ENCODE assay signal across 9 cellular contexts in genomic region chr9:34522971-34523797, GRCh38. TPM values are rescaled to one million over a fixed set of nuclear protein-coding genes. Genes with fewer than 3 reads are reported as not detected.
DNase-seq lines count a peak whose midpoint lies in the region; ATAC-seq and TF ChIP-seq lines count a peak whose summit lies in the region.
"Had no signal": no experiment of that assay in that cellular context is flagged by ENCODE, and none has a peak within 500 bp of the region (broad histone marks: within the 10 kb centered on the region; RNA-seq: fewer than 3 reads in every experiment).

TSS of gene ENHO (minus strand) at chr9:34522990. CDS start at chr9:34521695, 1,295 bp downstream.

- H4K8ac ChIP-seq in IMR-90 (ENCODE audit: low read depth in 2 of 2, low read length in 2 of 2) = peak within 1 kb of the TSS in 1 of 2 experiments; percentile 53; a peak in 1 of 4 replicates

- no peak within 1 kb of the TSS for H2BK120ac ChIP-seq in IMR-90 (ENCODE audit: low read depth, low read length)

- H4K91ac ChIP-seq in IMR-90 (ENCODE audit: insufficient read depth, low read depth, low read length) = no peak within 1 kb of the TSS

- H3K79me1 ChIP-seq in IMR-90 (ENCODE audit: low read depth in 1 of 2, low read length in 2 of 2) = no peaks in the 10 kb centered on the region

- no peak within 1 kb of the TSS for H3K27ac Mint-ChIP-seq in activated T-cell treated with anti-CD3 and anti-CD28 coated beads, Interleukin-2, amount 50 U/mL, for 72 hours

- 0 out of 2 replicates have a peak, but pooled peaks have one; percentile 13 for TF ChIP-seq CTCF in IMR-90 (conservative IDR thresholded peaks at IDR 0.05; ENCODE audit: low read depth, low read length)
- TF ChIP-seq CTCF in PC-9 (conservative IDR thresholded peaks at IDR 0.05) = no peak
- peak in 2 of 3 experiments; percentile 25 to 29 for TF ChIP-seq CTCF in esophagus muscularis mucosa (IDR thresholded peaks at IDR 0.05)

- H3K79me2 ChIP-seq in PC-9 (ENCODE audit: low read depth) = no peaks in the 10 kb centered on the region

- no peak within 1 kb of the TSS for H4K5ac ChIP-seq in IMR-90 (ENCODE audit: low read depth, low read length)

- H3K36me3 ChIP-seq in IMR-90 (ENCODE audit: control insufficient read depth, insufficient read depth, low read length) = no peaks in the 10 kb centered on the region
- no peaks in the 10 kb centered on the region for H3K36me3 ChIP-seq in PC-9 (ENCODE audit: low read depth)
- H3K36me3 ChIP-seq in esophagus muscularis mucosa = no peaks in the 10 kb centered on the region
- no peaks in the 10 kb centered on the region for H3K36me3 ChIP-seq in muscle layer of duodenum (ENCODE audit: control insufficient read depth in 1 of 2, insufficient read depth in 2 of 2, low read length in 2 of 2)

- 0% methylated on average over 25 of the region's 63 CpGs; no CpG with 5 or more reads in 1 of the 2 experiments for WGBS in IMR-90 (ENCODE audit: extremely low coverage in 2 of 2, insufficient read length in 1 of 2), 2 experiments
- WGBS in esophagus muscularis mucosa = 48% methylated on average over 7 of the region's 63 CpGs

- peaks cover 5% of the 10 kb centered on the region for H4K20me1 ChIP-seq in IMR-90 (ENCODE audit: insufficient read depth, low read length)
- no peaks in the 10 kb centered on the region for H4K20me1 ChIP-seq in PC-9 (ENCODE audit: insufficient read depth)

- H2BK15ac ChIP-seq in IMR-90 (ENCODE audit: low read depth, low read length) = no peak within 1 kb of the TSS

- no peak within 1 kb of the TSS for H3K4ac ChIP-seq in IMR-90 (ENCODE audit: low read depth, low read length)

- H3K23ac ChIP-seq in IMR-90 (ENCODE audit: low read depth, low read length) = peak within 1 kb of the TSS; percentile 42

- H3K4me2 ChIP-seq in IMR-90 (ENCODE audit: low read depth, low read length) (peak within 1 kb of the TSS; percentile 81), PC-9 (peak within 1 kb of the TSS; percentile 67)

- H3K36me3 Mint-ChIP-seq in activated T-cell treated with anti-CD3 and anti-CD28 coated beads, Interleukin-2, amount 50 U/mL, for 72 hours (ENCODE audit: insufficient read depth in 2 of 2) = no peaks in the 10 kb centered on the region

- H3K4me1 ChIP-seq in IMR-90 (ENCODE audit: control insufficient read depth, insufficient read depth, low read length) (no peaks in the 10 kb centered on the region), PC-9 (replicated peaks; ENCODE audit: insufficient read depth) (no peaks in the 10 kb centered on the region), esophagus muscularis mucosa (peaks cover 8 to 16% (median 15%) of the 10 kb centered on the region in 4 donors), muscle layer of duodenum (ENCODE audit: control insufficient read depth in 1 of 2, insufficient read depth in 2 of 2, low read length in 2 of 2) (peaks cover 0 to 9% of the 10 kb centered on the region in 2 donors)

- CTCF ChIA-PET in IMR-90 (lab: Yijun Ruan, JAX) = no interaction called here
- CTCF ChIA-PET in PC-9 (lab: Charles Lee) = interaction anchor here (0.7 kb wide), 1 partner anchor 140 kb away, joined by 3 read pairs; no protein-coding TSS in a partner anchor

- peak within 1 kb of the TSS; percentile 65 for H2AK9ac ChIP-seq in IMR-90 (replicated peaks; ENCODE audit: low read depth, low read length, poor library complexity)

- H3F3A ChIP-seq in PC-9 (ENCODE audit: insufficient read depth, low read depth) = no peaks in the 10 kb centered on the region

- intact Hi-C loops in IMR-90 (cut with micrococcal nuclease) (no loop called here), PC-9 (cut with micrococcal nuclease; ENCODE audit: unreplicated experiment) (no loop called here), esophagus muscularis mucosa (cut with DNase I) (no loop called here)

- peaks cover 26% of the 10 kb centered on the region for H3K27me3 Mint-ChIP-seq in activated T-cell treated with anti-CD3 and anti-CD28 coated beads, Interleukin-2, amount 50 U/mL, for 72 hours (ENCODE audit: low read depth)

- H3K27me3 ChIP-seq in IMR-90 (ENCODE audit: control insufficient read depth, insufficient read depth, low read length) (peaks cover 47% of the 10 kb centered on the region), PC-9 (ENCODE audit: insufficient read depth, low read depth) (peaks cover 16% of the 10 kb centered on the region; the same call in 1 of the 2 replicates), esophagus muscularis mucosa (no peaks in the 10 kb centered on the region), muscle layer of duodenum (ENCODE audit: low read depth, low read length) (no peaks in the 10 kb centered on the region)

- no peaks in the 10 kb centered on the region for H3K9me3 Mint-ChIP-seq in activated T-cell treated with anti-CD3 and anti-CD28 coated beads, Interleukin-2, amount 50 U/mL, for 72 hours

- H3K9me1 ChIP-seq in IMR-90 (ENCODE audit: insufficient read depth, low read length) = no peaks in the 10 kb centered on the region

- DNase-seq in Caki2 (ENCODE audit: low read depth) (peak; percentile 90), IMR-90 (peak; percentile 75), PC-9 (peak; percentile 60 to 89), esophagus muscularis mucosa (ENCODE audit: extremely low spot score) (peak; percentile 96)
- peak; percentile 88 to 93 for DNase-seq in activated T-cell treated with anti-CD3 and anti-CD28 coated beads, Interleukin-2, amount 50 U/mL, for 72 hours
- peak; percentile 92 for DNase-seq in stimulated activated CD8-positive, alpha-beta memory T cell treated with anti-CD3 and anti-CD28 coated beads, Interleukin-4, amount 100 ng/mL, for 48 hours

- H2AFZ ChIP-seq in IMR-90 (replicated peaks; ENCODE audit: low read length, poor library complexity) (peak within 1 kb of the TSS; percentile 93), PC-9 (no peak within 1 kb of the TSS)

- peak within 1 kb of the TSS; percentile 67 to 68 for H3K4me3 Mint-ChIP-seq in activated T-cell treated with anti-CD3 and anti-CD28 coated beads, Interleukin-2, amount 50 U/mL, for 72 hours

- no peak within 1 kb of the TSS for H2BK20ac ChIP-seq in IMR-90 (ENCODE audit: low read depth, low read length)

- TF ChIP-seq POLR2A in IMR-90 (IDR thresholded peaks at IDR 0.05; ENCODE audit: low read depth, low read length) (no peak), esophagus muscularis mucosa (IDR thresholded peaks at IDR 0.05; ENCODE audit: low read depth) (no peak)

- no peaks in the 10 kb centered on the region for H3K9me2 ChIP-seq in PC-9 (ENCODE audit: insufficient read depth)

- H3K4me3 ChIP-seq in IMR-90 (ENCODE audit: insufficient read depth, low read depth, low read length) = peak within 1 kb of the TSS; percentile 9; the same call in 1 of the 2 replicates
- H3K4me3 ChIP-seq in PC-9 = peak within 1 kb of the TSS; percentile 35; the same call in 1 of the 2 replicates
- peak within 1 kb of the TSS; percentile 56 to 64 (median 62) for H3K4me3 ChIP-seq in esophagus muscularis mucosa
- peak within 1 kb of the TSS; percentile 21 to 54 for H3K4me3 ChIP-seq in muscle layer of duodenum (ENCODE audit: low read depth in 1 of 2, low read length in 2 of 2)

- H3K56ac ChIP-seq in IMR-90 (ENCODE audit: extremely low read depth, insufficient read depth, low read length) = no peak within 1 kb of the TSS

- dilution Hi-C loops in IMR-90 (cut with HindIII; ENCODE audit: low sequenced_read_pairs, unreplicated experiment) = no loop called here

- BruUV-seq in IMR-90 (replicated peaks; lab: Mats Ljungman, UMichigan) = no TSS peak
- no TSS peak for BruUV-seq in PC-9 (replicated peaks; lab: Mats Ljungman, UMichigan)

- POLR2A ChIA-PET in IMR-90 (lab: Charles Lee; ENCODE audit: unreplicated experiment) (no interaction called here), PC-9 (lab: Charles Lee; ENCODE audit: unreplicated experiment) (interaction anchor here (0.6 kb wide), 1 partner anchor 447 kb away, joined by 3 read pairs; no protein-coding TSS in a partner anchor)

- ATAC-seq in GM21529 (IDR thresholded peaks at IDR 0.05; ENCODE audit: unreplicated experiment) (peak; percentile 86), IMR-90 (ENCODE audit: low read depth) (peak; percentile 100)
- peak; percentile 92 to 94 for ATAC-seq in activated T-cell treated with anti-CD3 and anti-CD28 coated beads, Interleukin-2, amount 50 U/mL, for 72 hours (replicated peaks in 1 of 2)

- TF ChIP-seq EP300 in esophagus muscularis mucosa (IDR thresholded peaks at IDR 0.05) = no peak

- no peak within 1 kb of the TSS; the same call in 1 of the 2 replicates for H3K9ac ChIP-seq in IMR-90 (ENCODE audit: low read depth, low read length)

- H3K9me3 ChIP-seq in IMR-90 (ENCODE audit: control insufficient read depth, insufficient read depth, low read length) (no peaks in the 10 kb centered on the region), PC-9 (ENCODE audit: insufficient read depth, low read depth) (no peaks in the 10 kb centered on the region), esophagus muscularis mucosa (no peaks in the 10 kb centered on the region), muscle layer of duodenum (ENCODE audit: control insufficient read depth in 1 of 2, low read length in 2 of 2) (no peaks in the 10 kb centered on the region)

- H3K27ac ChIP-seq in IMR-90 (ENCODE audit: insufficient read depth, low read length) (no peak within 1 kb of the TSS), PC-9 (no peak within 1 kb of the TSS), esophagus muscularis mucosa (replicated peaks in 1 of 4) (peak within 1 kb of the TSS; percentile 36 to 58 (median 54)), muscle layer of duodenum (ENCODE audit: low read length) (no peak within 1 kb of the TSS)

- peaks cover 30% of the 10 kb centered on the region for H3K4me1 Mint-ChIP-seq in activated T-cell treated with anti-CD3 and anti-CD28 coated beads, Interleukin-2, amount 50 U/mL, for 72 hours (ENCODE audit: low read depth)

- in situ Hi-C loops in Caki2 (cut with HindIII; ENCODE audit: low pct_unique_long_range_greater_than_20kb, low sequenced_read_pairs) (no loop called here), IMR-90 (cut with MboI; ENCODE audit: low sequenced_read_pairs) (no loop called here)

- no peak within 1 kb of the TSS for H3K18ac ChIP-seq in IMR-90 (ENCODE audit: low read depth, low read length)

- no peak for TF ChIP-seq RAD21 in IMR-90 (IDR thresholded peaks at IDR 0.05; ENCODE audit: low read length)

- H3K14ac ChIP-seq in IMR-90 (replicated peaks; ENCODE audit: low read depth, low read length) = no peak within 1 kb of the TSS; the same call in 1 of the 2 replicates

- H2BK5ac ChIP-seq in IMR-90 (ENCODE audit: low read depth, low read length, poor library complexity, severe bottlenecking) = no peak within 1 kb of the TSS

- no peak within 1 kb of the TSS; the same call in 1 of the 2 replicates for H2AK5ac ChIP-seq in IMR-90 (ENCODE audit: low read depth, low read length)

TF ChIP-seq in IMR-90, 13 proteins besides CTCF, POLR2A, EP300 and RAD21 (continues in another document):
- TF ChIP-seq MAFK (IDR thresholded peaks at IDR 0.05; ENCODE audit: low read depth, low read length) = no peak
- no peak for TF ChIP-seq CEBPB (IDR thresholded peaks at IDR 0.05; ENCODE audit: low read depth, low read length)
- TF ChIP-seq CHD1 (IDR thresholded peaks at IDR 0.05; ENCODE audit: low read depth, low read length) = no peak

RNA-seq across cellular contexts. Expression of gene ENHO, which starts in this region (rescaled TPM):
- 4.0 TPM in 1 of 2 replicates, not detected in the other for total RNA-seq in Caki2 (2014; rRNA removed; shearing (Covaris generic); ENCODE audit: low replicate concordance)
- not detected in 2 replicates for total RNA-seq in IMR-90 (2012; rRNA removed)
- 0.10 TPM in 1 of 2 replicates, not detected in the other for polyA plus RNA-seq in IMR-90 (2012; rRNA removed)
- 0.06 and 0.14 TPM in 2 replicates for polyA plus RNA-seq in IMR-90 (2012; cell fraction: cytosol; rRNA removed)
- 0.05 TPM in 1 of 2 replicates, not detected in the other for polyA plus RNA-seq in IMR-90 (2012; cell fraction: nucleus; rRNA removed; ENCODE audit: low replicate concordance)
- total RNA-seq in PC-9 (2021) = not detected in 2 replicates
- total RNA-seq in activated T-cell treated with anti-CD3 and anti-CD28 coated beads, Interleukin-2, amount 50 U/mL, for 72 hours = under 1 TPM in 1 of 2 donors, not detected in 1; 0.23 TPM
- total RNA-seq in esophagus muscularis mucosa = 1 to 10 TPM in 2 of 4 donors, under 1 TPM in 1, not detected in 1; 0.50 to 2.0 (median 1.1) TPM
- total RNA-seq: glomerular endothelial cell had no signal

Comparison
In these comparisons a context has a peak if more than half of its experiments do, and no peak if none do; other contexts are left out.
1. Peak in DNase-seq, ATAC-seq, H3K4me3 ChIP-seq and H3K4me2 ChIP-seq in IMR-90; RNA of the gene not detected or under 1 TPM.
2. Peak in DNase-seq, H3K4me3 ChIP-seq and H3K4me2 ChIP-seq in PC-9; RNA of the gene not detected or under 1 TPM.
3. Peak in DNase-seq and ATAC-seq in activated T-cell treated with anti-CD3 and anti-CD28 coated beads, Interleukin-2, amount 50 U/mL, for 72 hours; RNA of the gene not detected or under 1 TPM.
4. H3K27ac ChIP-seq: peak in esophagus muscularis mucosa (4 of 4); none in IMR-90 (single experiment), PC-9 (single experiment) and muscle layer of duodenum (single experiment).
5. H3K4me3 ChIP-seq: peak in every context shown above with its lines; median percentile 62 in esophagus muscularis mucosa; 38 in muscle layer of duodenum; 35 in PC-9; 9 in IMR-90.
6. Peak in every context shown above with its lines, with median percentiles within 50 percentile points of each other: DNase-seq and ATAC-seq.